In the genomic region with DNA sequence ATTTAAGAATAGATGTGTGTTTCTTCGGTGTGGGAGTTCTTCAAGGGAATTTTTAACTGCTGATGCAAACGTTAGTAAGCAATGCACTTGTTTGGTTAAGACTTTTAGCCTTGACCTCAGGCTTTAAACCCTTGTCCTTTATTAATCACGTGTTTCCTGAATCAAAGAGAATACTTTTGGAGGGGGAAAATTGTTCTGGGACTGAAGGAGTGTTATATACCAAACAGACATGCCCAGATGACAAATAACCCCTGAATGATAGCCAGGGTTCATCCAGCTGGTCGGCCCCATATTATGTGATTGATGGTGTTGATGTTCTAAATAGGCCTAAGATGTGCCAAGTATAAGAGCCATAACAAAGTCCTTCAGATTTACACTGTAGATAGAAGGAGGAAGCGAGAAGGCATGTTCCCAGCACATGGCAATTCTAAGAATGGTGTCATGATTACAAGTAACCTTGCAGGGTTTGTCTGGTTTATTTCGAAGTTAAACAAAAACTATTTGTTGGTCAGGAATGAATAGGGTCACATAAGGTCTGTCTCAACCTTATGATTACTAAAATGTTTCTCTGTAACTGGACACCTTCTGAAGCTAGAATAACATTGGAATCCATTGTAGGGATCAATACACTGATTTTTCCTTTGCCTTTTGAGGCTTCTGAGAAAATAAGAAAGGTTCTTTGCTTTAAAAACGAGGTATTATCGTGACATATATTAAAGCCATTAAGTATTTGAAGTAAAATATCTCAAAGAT, we compare ENCODE assay signal across 1 cellular context.
TF ChIP-seq lines count a peak whose summit lies in the region.

No MANE protein-coding gene starts in this region.

TF ChIP-seq in HepG2, 621 proteins besides CTCF, POLR2A, EP300 and RAD21 (continued from another document and continues in another):
- TF ChIP-seq, protein P1, sequence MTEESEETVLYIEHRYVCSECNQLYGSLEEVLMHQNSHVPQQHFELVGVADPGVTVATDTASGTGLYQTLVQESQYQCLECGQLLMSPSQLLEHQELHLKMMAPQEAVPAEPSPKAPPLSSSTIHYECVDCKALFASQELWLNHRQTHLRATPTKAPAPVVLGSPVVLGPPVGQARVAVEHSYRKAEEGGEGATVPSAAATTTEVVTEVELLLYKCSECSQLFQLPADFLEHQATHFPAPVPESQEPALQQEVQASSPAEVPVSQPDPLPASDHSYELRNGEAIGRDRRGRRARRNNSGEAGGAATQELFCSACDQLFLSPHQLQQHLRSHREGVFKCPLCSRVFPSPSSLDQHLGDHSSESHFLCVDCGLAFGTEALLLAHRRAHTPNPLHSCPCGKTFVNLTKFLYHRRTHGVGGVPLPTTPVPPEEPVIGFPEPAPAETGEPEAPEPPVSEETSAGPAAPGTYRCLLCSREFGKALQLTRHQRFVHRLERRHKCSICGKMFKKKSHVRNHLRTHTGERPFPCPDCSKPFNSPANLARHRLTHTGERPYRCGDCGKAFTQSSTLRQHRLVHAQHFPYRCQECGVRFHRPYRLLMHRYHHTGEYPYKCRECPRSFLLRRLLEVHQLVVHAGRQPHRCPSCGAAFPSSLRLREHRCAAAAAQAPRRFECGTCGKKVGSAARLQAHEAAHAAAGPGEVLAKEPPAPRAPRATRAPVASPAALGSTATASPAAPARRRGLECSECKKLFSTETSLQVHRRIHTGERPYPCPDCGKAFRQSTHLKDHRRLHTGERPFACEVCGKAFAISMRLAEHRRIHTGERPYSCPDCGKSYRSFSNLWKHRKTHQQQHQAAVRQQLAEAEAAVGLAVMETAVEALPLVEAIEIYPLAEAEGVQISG (CRISPR knock-in tag; IDR thresholded peaks at IDR 0.05) = no peak
- TF ChIP-seq, protein P2, sequence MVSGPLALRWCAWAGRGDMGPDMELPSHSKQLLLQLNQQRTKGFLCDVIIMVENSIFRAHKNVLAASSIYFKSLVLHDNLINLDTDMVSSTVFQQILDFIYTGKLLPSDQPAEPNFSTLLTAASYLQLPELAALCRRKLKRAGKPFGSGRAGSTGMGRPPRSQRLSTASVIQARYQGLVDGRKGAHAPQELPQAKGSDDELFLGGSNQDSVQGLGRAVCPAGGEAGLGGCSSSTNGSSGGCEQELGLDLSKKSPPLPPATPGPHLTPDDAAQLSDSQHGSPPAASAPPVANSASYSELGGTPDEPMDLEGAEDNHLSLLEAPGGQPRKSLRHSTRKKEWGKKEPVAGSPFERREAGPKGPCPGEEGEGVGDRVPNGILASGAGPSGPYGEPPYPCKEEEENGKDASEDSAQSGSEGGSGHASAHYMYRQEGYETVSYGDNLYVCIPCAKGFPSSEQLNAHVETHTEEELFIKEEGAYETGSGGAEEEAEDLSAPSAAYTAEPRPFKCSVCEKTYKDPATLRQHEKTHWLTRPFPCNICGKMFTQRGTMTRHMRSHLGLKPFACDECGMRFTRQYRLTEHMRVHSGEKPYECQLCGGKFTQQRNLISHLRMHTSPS (CRISPR knock-in tag; IDR thresholded peaks at IDR 0.05; ENCODE audit: low read depth) = no peak
- TF ChIP-seq, protein P3, sequence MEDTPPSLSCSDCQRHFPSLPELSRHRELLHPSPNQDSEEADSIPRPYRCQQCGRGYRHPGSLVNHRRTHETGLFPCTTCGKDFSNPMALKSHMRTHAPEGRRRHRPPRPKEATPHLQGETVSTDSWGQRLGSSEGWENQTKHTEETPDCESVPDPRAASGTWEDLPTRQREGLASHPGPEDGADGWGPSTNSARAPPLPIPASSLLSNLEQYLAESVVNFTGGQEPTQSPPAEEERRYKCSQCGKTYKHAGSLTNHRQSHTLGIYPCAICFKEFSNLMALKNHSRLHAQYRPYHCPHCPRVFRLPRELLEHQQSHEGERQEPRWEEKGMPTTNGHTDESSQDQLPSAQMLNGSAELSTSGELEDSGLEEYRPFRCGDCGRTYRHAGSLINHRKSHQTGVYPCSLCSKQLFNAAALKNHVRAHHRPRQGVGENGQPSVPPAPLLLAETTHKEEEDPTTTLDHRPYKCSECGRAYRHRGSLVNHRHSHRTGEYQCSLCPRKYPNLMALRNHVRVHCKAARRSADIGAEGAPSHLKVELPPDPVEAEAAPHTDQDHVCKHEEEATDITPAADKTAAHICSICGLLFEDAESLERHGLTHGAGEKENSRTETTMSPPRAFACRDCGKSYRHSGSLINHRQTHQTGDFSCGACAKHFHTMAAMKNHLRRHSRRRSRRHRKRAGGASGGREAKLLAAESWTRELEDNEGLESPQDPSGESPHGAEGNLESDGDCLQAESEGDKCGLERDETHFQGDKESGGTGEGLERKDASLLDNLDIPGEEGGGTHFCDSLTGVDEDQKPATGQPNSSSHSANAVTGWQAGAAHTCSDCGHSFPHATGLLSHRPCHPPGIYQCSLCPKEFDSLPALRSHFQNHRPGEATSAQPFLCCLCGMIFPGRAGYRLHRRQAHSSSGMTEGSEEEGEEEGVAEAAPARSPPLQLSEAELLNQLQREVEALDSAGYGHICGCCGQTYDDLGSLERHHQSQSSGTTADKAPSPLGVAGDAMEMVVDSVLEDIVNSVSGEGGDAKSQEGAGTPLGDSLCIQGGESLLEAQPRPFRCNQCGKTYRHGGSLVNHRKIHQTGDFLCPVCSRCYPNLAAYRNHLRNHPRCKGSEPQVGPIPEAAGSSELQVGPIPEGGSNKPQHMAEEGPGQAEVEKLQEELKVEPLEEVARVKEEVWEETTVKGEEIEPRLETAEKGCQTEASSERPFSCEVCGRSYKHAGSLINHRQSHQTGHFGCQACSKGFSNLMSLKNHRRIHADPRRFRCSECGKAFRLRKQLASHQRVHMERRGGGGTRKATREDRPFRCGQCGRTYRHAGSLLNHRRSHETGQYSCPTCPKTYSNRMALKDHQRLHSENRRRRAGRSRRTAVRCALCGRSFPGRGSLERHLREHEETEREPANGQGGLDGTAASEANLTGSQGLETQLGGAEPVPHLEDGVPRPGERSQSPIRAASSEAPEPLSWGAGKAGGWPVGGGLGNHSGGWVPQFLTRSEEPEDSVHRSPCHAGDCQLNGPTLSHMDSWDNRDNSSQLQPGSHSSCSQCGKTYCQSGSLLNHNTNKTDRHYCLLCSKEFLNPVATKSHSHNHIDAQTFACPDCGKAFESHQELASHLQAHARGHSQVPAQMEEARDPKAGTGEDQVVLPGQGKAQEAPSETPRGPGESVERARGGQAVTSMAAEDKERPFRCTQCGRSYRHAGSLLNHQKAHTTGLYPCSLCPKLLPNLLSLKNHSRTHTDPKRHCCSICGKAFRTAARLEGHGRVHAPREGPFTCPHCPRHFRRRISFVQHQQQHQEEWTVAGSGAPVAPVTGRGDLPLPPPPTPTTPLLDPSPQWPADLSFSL (CRISPR knock-in tag; IDR thresholded peaks at IDR 0.05) = no peak
- TF ChIP-seq SMAD9 (CRISPR knock-in tag; IDR thresholded peaks at IDR 0.05) (no peak), ZMYM4 (CRISPR knock-in tag; IDR thresholded peaks at IDR 0.05) (peak; percentile 70), CREM (IDR thresholded peaks at IDR 0.05) (peak; percentile 65), CREM (CRISPR knock-in tag; IDR thresholded peaks at IDR 0.05) (no peak), ATF1 (CRISPR knock-in tag; IDR thresholded peaks at IDR 0.05) (0 out of 2 replicates have a peak, but pooled peaks have one; percentile 17), HDAC2 (CRISPR knock-in tag; IDR thresholded peaks at IDR 0.05) (peak; percentile 22; the same call in 1 of the 2 replicates), SMC3 (IDR thresholded peaks at IDR 0.05; ENCODE audit: low read length) (no peak), CBFB (CRISPR knock-in tag; IDR thresholded peaks at IDR 0.05) (no peak), ISL2 (CRISPR knock-in tag; IDR thresholded peaks at IDR 0.05) (peak; percentile 73; the same call in 1 of the 2 replicates), ZNF724P (CRISPR knock-in tag; IDR thresholded peaks at IDR 0.05; ENCODE audit: borderline replicate concordance) (no peak), ZNF7 (CRISPR knock-in tag; IDR thresholded peaks at IDR 0.05) (no peak), SIX4 (CRISPR knock-in tag; IDR thresholded peaks at IDR 0.05) (peak; percentile 70; the same call in 1 of the 2 replicates), FOXA3 (CRISPR knock-in tag; IDR thresholded peaks at IDR 0.05) (peak; percentile 87), NFIC (IDR thresholded peaks at IDR 0.05; ENCODE audit: low read length) (peak; percentile 86), ZNF562 (CRISPR knock-in tag; IDR thresholded peaks at IDR 0.05; ENCODE audit: borderline replicate concordance) (no peak), SMYD3 (CRISPR knock-in tag; IDR thresholded peaks at IDR 0.05) (no peak)
- TF ChIP-seq, protein P4, sequence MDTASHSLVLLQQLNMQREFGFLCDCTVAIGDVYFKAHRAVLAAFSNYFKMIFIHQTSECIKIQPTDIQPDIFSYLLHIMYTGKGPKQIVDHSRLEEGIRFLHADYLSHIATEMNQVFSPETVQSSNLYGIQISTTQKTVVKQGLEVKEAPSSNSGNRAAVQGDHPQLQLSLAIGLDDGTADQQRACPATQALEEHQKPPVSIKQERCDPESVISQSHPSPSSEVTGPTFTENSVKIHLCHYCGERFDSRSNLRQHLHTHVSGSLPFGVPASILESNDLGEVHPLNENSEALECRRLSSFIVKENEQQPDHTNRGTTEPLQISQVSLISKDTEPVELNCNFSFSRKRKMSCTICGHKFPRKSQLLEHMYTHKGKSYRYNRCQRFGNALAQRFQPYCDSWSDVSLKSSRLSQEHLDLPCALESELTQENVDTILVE (CRISPR knock-in tag; IDR thresholded peaks at IDR 0.05) = peak; percentile 56; the same call in 1 of the 2 replicates
- TF ChIP-seq, protein P5, sequence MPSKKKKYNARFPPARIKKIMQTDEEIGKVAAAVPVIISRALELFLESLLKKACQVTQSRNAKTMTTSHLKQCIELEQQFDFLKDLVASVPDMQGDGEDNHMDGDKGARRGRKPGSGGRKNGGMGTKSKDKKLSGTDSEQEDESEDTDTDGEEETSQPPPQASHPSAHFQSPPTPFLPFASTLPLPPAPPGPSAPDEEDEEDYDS (CRISPR knock-in tag; IDR thresholded peaks at IDR 0.05) = no peak
- TF ChIP-seq, protein P6, sequence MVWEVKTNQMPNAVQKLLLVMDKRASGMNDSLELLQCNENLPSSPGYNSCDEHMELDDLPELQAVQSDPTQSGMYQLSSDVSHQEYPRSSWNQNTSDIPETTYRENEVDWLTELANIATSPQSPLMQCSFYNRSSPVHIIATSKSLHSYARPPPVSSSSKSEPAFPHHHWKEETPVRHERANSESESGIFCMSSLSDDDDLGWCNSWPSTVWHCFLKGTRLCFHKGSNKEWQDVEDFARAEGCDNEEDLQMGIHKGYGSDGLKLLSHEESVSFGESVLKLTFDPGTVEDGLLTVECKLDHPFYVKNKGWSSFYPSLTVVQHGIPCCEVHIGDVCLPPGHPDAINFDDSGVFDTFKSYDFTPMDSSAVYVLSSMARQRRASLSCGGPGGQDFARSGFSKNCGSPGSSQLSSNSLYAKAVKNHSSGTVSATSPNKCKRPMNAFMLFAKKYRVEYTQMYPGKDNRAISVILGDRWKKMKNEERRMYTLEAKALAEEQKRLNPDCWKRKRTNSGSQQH (CRISPR knock-in tag; IDR thresholded peaks at IDR 0.05; ENCODE audit: low read depth) = no peak
- TF ChIP-seq, protein P7, sequence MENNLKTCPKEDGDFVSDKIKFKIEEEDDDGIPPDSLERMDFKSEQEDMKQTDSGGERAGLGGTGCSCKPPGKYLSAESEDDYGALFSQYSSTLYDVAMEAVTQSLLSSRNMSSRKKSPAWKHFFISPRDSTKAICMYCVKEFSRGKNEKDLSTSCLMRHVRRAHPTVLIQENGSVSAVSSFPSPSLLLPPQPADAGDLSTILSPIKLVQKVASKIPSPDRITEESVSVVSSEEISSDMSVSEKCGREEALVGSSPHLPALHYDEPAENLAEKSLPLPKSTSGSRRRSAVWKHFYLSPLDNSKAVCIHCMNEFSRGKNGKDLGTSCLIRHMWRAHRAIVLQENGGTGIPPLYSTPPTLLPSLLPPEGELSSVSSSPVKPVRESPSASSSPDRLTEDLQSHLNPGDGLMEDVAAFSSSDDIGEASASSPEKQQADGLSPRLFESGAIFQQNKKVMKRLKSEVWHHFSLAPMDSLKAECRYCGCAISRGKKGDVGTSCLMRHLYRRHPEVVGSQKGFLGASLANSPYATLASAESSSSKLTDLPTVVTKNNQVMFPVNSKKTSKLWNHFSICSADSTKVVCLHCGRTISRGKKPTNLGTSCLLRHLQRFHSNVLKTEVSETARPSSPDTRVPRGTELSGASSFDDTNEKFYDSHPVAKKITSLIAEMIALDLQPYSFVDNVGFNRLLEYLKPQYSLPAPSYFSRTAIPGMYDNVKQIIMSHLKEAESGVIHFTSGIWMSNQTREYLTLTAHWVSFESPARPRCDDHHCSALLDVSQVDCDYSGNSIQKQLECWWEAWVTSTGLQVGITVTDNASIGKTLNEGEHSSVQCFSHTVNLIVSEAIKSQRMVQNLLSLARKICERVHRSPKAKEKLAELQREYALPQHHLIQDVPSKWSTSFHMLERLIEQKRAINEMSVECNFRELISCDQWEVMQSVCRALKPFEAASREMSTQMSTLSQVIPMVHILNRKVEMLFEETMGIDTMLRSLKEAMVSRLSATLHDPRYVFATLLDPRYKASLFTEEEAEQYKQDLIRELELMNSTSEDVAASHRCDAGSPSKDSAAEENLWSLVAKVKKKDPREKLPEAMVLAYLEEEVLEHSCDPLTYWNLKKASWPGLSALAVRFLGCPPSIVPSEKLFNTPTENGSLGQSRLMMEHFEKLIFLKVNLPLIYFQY (CRISPR knock-in tag; IDR thresholded peaks at IDR 0.05; ENCODE audit: borderline replicate concordance) = no peak
- TF ChIP-seq, protein P8, sequence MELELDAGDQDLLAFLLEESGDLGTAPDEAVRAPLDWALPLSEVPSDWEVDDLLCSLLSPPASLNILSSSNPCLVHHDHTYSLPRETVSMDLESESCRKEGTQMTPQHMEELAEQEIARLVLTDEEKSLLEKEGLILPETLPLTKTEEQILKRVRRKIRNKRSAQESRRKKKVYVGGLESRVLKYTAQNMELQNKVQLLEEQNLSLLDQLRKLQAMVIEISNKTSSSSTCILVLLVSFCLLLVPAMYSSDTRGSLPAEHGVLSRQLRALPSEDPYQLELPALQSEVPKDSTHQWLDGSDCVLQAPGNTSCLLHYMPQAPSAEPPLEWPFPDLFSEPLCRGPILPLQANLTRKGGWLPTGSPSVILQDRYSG (CRISPR knock-in tag; IDR thresholded peaks at IDR 0.05) = no peak
- TF ChIP-seq, protein P9, sequence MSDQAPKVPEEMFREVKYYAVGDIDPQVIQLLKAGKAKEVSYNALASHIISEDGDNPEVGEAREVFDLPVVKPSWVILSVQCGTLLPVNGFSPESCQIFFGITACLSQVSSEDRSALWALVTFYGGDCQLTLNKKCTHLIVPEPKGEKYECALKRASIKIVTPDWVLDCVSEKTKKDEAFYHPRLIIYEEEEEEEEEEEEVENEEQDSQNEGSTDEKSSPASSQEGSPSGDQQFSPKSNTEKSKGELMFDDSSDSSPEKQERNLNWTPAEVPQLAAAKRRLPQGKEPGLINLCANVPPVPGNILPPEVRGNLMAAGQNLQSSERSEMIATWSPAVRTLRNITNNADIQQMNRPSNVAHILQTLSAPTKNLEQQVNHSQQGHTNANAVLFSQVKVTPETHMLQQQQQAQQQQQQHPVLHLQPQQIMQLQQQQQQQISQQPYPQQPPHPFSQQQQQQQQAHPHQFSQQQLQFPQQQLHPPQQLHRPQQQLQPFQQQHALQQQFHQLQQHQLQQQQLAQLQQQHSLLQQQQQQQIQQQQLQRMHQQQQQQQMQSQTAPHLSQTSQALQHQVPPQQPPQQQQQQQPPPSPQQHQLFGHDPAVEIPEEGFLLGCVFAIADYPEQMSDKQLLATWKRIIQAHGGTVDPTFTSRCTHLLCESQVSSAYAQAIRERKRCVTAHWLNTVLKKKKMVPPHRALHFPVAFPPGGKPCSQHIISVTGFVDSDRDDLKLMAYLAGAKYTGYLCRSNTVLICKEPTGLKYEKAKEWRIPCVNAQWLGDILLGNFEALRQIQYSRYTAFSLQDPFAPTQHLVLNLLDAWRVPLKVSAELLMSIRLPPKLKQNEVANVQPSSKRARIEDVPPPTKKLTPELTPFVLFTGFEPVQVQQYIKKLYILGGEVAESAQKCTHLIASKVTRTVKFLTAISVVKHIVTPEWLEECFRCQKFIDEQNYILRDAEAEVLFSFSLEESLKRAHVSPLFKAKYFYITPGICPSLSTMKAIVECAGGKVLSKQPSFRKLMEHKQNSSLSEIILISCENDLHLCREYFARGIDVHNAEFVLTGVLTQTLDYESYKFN (CRISPR knock-in tag; conservative IDR thresholded peaks at IDR 0.05) = peak; percentile 50
